ENCODE assay signal across 24 cellular contexts in genomic region chrX:112808007-112808406, GRCh38.
"Had no signal": no experiment of that assay in that cellular context is flagged by ENCODE, and none has a peak within 500 bp of the region (broad histone marks: within the 10 kb centered on the region; RNA-seq: fewer than 3 reads in every experiment).

No MANE protein-coding gene starts in this region.

- DNase-seq: activated CD4-positive, alpha-beta T cell treated with anti-CD3 and anti-CD28 coated beads for 36 hours; activated CD4-positive, CD25-positive, alpha-beta regulatory T cell; activated CD8-positive, alpha-beta memory T cell treated with anti-CD3 and anti-CD28 coated beads, Interleukin-2, amount 10 ng/mL, durations not matched to agents 7 days and 5 days; activated CD8-positive, alpha-beta T cell treated with anti-CD3 and anti-CD28 coated beads, Interleukin-2, amount 10 ng/mL, durations not matched to agents 7 days and 5 days; activated naive CD4-positive, alpha-beta T cell treated with Interleukin-2 at 50 U/mL for 16 hours; activated T-cell treated with anti-CD3 and anti-CD28 coated beads for 4 hours; activated T-cell treated with anti-CD3 and anti-CD28 coated beads, Interleukin-2, amount 50 U/mL, for 72 hours; brain microvascular endothelial cell; dorsolateral prefrontal cortex; effector memory CD4-positive, alpha-beta T cell; gastrocnemius medialis; glutamatergic neuron; immature natural killer cell; midbrain; naive thymus-derived CD4-positive, alpha-beta T cell; occipital lobe; stimulated activated naive CD4-positive, alpha-beta T cell; tibial artery had no signal

- H3K4me3 Mint-ChIP-seq: activated CD4-positive, alpha-beta T cell treated with anti-CD3 and anti-CD28 coated beads for 36 hours; activated CD8-positive, alpha-beta memory T cell treated with anti-CD3 and anti-CD28 coated beads, Interleukin-2, amount 10 ng/mL, durations not matched to agents 7 days and 5 days; activated CD8-positive, alpha-beta T cell treated with anti-CD3 and anti-CD28 coated beads, Interleukin-2, amount 10 ng/mL, durations not matched to agents 7 days and 5 days; activated naive CD8-positive, alpha-beta T cell; activated T-cell treated with anti-CD3 and anti-CD28 coated beads, Interleukin-2, amount 50 U/mL, for 72 hours; immature natural killer cell; naive thymus-derived CD4-positive, alpha-beta T cell; neural crest cell; T-helper 2 cell treated with Interferon-gamma antibody and Interleukin-4, amounts not matched to agents 5 μg/mL and 100 μg/mL, for 36 hours had no signal

- H3K27me3 ChIP-seq: brain microvascular endothelial cell, gastrocnemius medialis, right atrium auricular region, suprapubic skin, tibial artery had no signal

- H3K4me1 Mint-ChIP-seq: activated CD4-positive, alpha-beta T cell treated with anti-CD3 and anti-CD28 coated beads for 36 hours; activated CD8-positive, alpha-beta memory T cell treated with anti-CD3 and anti-CD28 coated beads, Interleukin-2, amount 10 ng/mL, durations not matched to agents 7 days and 5 days; immature natural killer cell; naive thymus-derived CD4-positive, alpha-beta T cell had no signal

- H3K9me3 Mint-ChIP-seq: activated T-cell treated with anti-CD3 and anti-CD28 coated beads, Interleukin-2, amount 50 U/mL, for 72 hours; immature natural killer cell; neural crest cell; T-helper 2 cell treated with Interferon-gamma antibody and Interleukin-4, amounts not matched to agents 5 μg/mL and 100 μg/mL, for 36 hours had no signal

- H3K36me3 Mint-ChIP-seq: activated CD8-positive, alpha-beta memory T cell treated with anti-CD3 and anti-CD28 coated beads, Interleukin-2, amount 10 ng/mL, durations not matched to agents 7 days and 5 days; activated naive CD8-positive, alpha-beta T cell had no signal

- H3K4me3 ChIP-seq: coronary artery, dorsolateral prefrontal cortex, gastrocnemius medialis, right atrium auricular region, suprapubic skin, tibial artery had no signal

- H3K27me3 Mint-ChIP-seq: activated CD4-positive, alpha-beta T cell treated with anti-CD3 and anti-CD28 coated beads for 36 hours; activated CD8-positive, alpha-beta memory T cell treated with anti-CD3 and anti-CD28 coated beads, Interleukin-2, amount 10 ng/mL, durations not matched to agents 7 days and 5 days; activated naive CD8-positive, alpha-beta T cell; naive thymus-derived CD4-positive, alpha-beta T cell had no signal

- H3K27ac Mint-ChIP-seq: activated CD4-positive, alpha-beta T cell treated with anti-CD3 and anti-CD28 coated beads for 36 hours; activated CD8-positive, alpha-beta memory T cell treated with anti-CD3 and anti-CD28 coated beads, Interleukin-2, amount 10 ng/mL, durations not matched to agents 7 days and 5 days; activated CD8-positive, alpha-beta T cell treated with anti-CD3 and anti-CD28 coated beads, Interleukin-2, amount 10 ng/mL, durations not matched to agents 7 days and 5 days; activated naive CD8-positive, alpha-beta T cell; activated T-cell treated with anti-CD3 and anti-CD28 coated beads, Interleukin-2, amount 50 U/mL, for 72 hours; immature natural killer cell; naive thymus-derived CD4-positive, alpha-beta T cell; T-helper 2 cell treated with Interferon-gamma antibody and Interleukin-4, amounts not matched to agents 5 μg/mL and 100 μg/mL, for 36 hours had no signal

- H3K4me1 ChIP-seq: right atrium auricular region, suprapubic skin, tibial artery had no signal

- H3K27ac ChIP-seq: brain microvascular endothelial cell, coronary artery, right atrium auricular region, suprapubic skin, tibial artery had no signal

- H3K9me3 ChIP-seq: gastrocnemius medialis, right atrium auricular region, suprapubic skin, tibial artery had no signal

- H3K36me3 ChIP-seq: brain microvascular endothelial cell, right atrium auricular region, suprapubic skin, tibial artery had no signal
